Comparison of ENCODE assay signal across 2 cellular contexts in the genomic region with DNA sequence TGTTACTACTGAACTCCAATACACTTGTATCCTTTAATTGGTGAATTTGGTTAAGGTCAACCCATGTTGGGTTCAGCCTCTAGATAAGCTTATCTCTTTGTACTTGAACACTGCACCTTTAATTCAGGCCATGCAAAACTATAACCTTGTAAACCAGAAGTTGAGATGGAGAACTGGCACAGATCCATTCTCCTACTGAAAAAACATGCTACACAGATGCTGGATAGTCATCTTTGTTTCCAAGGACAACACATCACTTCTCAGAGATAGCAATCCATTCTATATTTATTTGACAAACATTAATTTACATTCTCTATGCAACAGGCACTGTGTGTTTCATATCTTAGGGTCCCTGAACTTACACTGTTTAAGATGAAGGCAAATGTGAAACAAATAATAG.
TF ChIP-seq lines count a peak whose summit lies in the region.

No MANE protein-coding gene starts in this region.

TF ChIP-seq in liver, 16 proteins besides CTCF, POLR2A, EP300 and RAD21 (continued from another document):
- TF ChIP-seq, protein P1, sequence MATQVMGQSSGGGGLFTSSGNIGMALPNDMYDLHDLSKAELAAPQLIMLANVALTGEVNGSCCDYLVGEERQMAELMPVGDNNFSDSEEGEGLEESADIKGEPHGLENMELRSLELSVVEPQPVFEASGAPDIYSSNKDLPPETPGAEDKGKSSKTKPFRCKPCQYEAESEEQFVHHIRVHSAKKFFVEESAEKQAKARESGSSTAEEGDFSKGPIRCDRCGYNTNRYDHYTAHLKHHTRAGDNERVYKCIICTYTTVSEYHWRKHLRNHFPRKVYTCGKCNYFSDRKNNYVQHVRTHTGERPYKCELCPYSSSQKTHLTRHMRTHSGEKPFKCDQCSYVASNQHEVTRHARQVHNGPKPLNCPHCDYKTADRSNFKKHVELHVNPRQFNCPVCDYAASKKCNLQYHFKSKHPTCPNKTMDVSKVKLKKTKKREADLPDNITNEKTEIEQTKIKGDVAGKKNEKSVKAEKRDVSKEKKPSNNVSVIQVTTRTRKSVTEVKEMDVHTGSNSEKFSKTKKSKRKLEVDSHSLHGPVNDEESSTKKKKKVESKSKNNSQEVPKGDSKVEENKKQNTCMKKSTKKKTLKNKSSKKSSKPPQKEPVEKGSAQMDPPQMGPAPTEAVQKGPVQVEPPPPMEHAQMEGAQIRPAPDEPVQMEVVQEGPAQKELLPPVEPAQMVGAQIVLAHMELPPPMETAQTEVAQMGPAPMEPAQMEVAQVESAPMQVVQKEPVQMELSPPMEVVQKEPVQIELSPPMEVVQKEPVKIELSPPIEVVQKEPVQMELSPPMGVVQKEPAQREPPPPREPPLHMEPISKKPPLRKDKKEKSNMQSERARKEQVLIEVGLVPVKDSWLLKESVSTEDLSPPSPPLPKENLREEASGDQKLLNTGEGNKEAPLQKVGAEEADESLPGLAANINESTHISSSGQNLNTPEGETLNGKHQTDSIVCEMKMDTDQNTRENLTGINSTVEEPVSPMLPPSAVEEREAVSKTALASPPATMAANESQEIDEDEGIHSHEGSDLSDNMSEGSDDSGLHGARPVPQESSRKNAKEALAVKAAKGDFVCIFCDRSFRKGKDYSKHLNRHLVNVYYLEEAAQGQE (IDR thresholded peaks at IDR 0.05) = no peak
- TF ChIP-seq NR2F2 (IDR thresholded peaks at IDR 0.05) (no peak), GABPA (IDR thresholded peaks at IDR 0.05 in 1 of 2, conservative IDR thresholded peaks at IDR 0.05 in 1 of 2) (no peak)

TF ChIP-seq in HepG2, 621 proteins besides CTCF, POLR2A, EP300 and RAD21 (continued from another document):
- TF ChIP-seq, protein P2, sequence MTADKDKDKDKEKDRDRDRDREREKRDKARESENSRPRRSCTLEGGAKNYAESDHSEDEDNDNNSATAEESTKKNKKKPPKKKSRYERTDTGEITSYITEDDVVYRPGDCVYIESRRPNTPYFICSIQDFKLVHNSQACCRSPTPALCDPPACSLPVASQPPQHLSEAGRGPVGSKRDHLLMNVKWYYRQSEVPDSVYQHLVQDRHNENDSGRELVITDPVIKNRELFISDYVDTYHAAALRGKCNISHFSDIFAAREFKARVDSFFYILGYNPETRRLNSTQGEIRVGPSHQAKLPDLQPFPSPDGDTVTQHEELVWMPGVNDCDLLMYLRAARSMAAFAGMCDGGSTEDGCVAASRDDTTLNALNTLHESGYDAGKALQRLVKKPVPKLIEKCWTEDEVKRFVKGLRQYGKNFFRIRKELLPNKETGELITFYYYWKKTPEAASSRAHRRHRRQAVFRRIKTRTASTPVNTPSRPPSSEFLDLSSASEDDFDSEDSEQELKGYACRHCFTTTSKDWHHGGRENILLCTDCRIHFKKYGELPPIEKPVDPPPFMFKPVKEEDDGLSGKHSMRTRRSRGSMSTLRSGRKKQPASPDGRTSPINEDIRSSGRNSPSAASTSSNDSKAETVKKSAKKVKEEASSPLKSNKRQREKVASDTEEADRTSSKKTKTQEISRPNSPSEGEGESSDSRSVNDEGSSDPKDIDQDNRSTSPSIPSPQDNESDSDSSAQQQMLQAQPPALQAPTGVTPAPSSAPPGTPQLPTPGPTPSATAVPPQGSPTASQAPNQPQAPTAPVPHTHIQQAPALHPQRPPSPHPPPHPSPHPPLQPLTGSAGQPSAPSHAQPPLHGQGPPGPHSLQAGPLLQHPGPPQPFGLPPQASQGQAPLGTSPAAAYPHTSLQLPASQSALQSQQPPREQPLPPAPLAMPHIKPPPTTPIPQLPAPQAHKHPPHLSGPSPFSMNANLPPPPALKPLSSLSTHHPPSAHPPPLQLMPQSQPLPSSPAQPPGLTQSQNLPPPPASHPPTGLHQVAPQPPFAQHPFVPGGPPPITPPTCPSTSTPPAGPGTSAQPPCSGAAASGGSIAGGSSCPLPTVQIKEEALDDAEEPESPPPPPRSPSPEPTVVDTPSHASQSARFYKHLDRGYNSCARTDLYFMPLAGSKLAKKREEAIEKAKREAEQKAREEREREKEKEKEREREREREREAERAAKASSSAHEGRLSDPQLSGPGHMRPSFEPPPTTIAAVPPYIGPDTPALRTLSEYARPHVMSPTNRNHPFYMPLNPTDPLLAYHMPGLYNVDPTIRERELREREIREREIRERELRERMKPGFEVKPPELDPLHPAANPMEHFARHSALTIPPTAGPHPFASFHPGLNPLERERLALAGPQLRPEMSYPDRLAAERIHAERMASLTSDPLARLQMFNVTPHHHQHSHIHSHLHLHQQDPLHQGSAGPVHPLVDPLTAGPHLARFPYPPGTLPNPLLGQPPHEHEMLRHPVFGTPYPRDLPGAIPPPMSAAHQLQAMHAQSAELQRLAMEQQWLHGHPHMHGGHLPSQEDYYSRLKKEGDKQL (CRISPR knock-in tag; IDR thresholded peaks at IDR 0.05; ENCODE audit: low read depth) = no peak
- TF ChIP-seq REL (CRISPR knock-in tag; conservative IDR thresholded peaks at IDR 0.05) = no peak
- no peak for TF ChIP-seq CEBPG (CRISPR knock-in tag; IDR thresholded peaks at IDR 0.05)
- no peak for TF ChIP-seq KLF6 (CRISPR knock-in tag; IDR thresholded peaks at IDR 0.05)
- TF ChIP-seq SAFB2 (CRISPR knock-in tag; IDR thresholded peaks at IDR 0.05; ENCODE audit: borderline replicate concordance, low read depth) = no peak
- no peak for TF ChIP-seq KMT2A (CRISPR knock-in tag; IDR thresholded peaks at IDR 0.05)
- no peak for TF ChIP-seq FOXO1 (CRISPR knock-in tag; IDR thresholded peaks at IDR 0.05)
- TF ChIP-seq, protein P3, sequence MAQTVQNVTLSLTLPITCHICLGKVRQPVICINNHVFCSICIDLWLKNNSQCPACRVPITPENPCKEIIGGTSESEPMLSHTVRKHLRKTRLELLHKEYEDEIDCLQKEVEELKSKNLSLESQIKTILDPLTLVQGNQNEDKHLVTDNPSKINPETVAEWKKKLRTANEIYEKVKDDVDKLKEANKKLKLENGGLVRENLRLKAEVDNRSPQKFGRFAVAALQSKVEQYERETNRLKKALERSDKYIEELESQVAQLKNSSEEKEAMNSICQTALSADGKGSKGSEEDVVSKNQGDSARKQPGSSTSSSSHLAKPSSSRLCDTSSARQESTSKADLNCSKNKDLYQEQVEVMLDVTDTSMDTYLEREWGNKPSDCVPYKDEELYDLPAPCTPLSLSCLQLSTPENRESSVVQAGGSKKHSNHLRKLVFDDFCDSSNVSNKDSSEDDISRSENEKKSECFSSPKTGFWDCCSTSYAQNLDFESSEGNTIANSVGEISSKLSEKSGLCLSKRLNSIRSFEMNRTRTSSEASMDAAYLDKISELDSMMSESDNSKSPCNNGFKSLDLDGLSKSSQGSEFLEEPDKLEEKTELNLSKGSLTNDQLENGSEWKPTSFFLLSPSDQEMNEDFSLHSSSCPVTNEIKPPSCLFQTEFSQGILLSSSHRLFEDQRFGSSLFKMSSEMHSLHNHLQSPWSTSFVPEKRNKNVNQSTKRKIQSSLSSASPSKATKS (CRISPR knock-in tag; IDR thresholded peaks at IDR 0.05) = no peak
- no peak for TF ChIP-seq MBD4 (IDR thresholded peaks at IDR 0.05; ENCODE audit: borderline replicate concordance, low read length)
- TF ChIP-seq, protein P4, sequence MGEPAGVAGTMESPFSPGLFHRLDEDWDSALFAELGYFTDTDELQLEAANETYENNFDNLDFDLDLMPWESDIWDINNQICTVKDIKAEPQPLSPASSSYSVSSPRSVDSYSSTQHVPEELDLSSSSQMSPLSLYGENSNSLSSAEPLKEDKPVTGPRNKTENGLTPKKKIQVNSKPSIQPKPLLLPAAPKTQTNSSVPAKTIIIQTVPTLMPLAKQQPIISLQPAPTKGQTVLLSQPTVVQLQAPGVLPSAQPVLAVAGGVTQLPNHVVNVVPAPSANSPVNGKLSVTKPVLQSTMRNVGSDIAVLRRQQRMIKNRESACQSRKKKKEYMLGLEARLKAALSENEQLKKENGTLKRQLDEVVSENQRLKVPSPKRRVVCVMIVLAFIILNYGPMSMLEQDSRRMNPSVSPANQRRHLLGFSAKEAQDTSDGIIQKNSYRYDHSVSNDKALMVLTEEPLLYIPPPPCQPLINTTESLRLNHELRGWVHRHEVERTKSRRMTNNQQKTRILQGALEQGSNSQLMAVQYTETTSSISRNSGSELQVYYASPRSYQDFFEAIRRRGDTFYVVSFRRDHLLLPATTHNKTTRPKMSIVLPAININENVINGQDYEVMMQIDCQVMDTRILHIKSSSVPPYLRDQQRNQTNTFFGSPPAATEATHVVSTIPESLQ (CRISPR knock-in tag; conservative IDR thresholded peaks at IDR 0.05) = no peak
- no peak for TF ChIP-seq IRX3 (CRISPR knock-in tag; IDR thresholded peaks at IDR 0.05; ENCODE audit: borderline replicate concordance, low read depth)
- no peak for TF ChIP-seq ZNF230 (CRISPR knock-in tag; IDR thresholded peaks at IDR 0.05)
- TF ChIP-seq, protein P5, sequence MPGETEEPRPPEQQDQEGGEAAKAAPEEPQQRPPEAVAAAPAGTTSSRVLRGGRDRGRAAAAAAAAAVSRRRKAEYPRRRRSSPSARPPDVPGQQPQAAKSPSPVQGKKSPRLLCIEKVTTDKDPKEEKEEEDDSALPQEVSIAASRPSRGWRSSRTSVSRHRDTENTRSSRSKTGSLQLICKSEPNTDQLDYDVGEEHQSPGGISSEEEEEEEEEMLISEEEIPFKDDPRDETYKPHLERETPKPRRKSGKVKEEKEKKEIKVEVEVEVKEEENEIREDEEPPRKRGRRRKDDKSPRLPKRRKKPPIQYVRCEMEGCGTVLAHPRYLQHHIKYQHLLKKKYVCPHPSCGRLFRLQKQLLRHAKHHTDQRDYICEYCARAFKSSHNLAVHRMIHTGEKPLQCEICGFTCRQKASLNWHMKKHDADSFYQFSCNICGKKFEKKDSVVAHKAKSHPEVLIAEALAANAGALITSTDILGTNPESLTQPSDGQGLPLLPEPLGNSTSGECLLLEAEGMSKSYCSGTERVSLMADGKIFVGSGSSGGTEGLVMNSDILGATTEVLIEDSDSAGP (CRISPR knock-in tag; IDR thresholded peaks at IDR 0.05; ENCODE audit: borderline replicate concordance) = no peak
TF ChIP-seq in HepG2: peak in this region for 0.
